8 cellular contexts compared by ENCODE assay signal in genomic region chr3:31288641-31289100, GRCh38.
DNase-seq lines count a peak whose midpoint lies in the region; ATAC-seq and TF ChIP-seq lines count a peak whose summit lies in the region.

No MANE protein-coding gene starts in this region.

- H2AFZ ChIP-seq in GM23248: peak overlapping the region; percentile 29

- H3K9ac ChIP-seq in GM23248 (no peak overlapping the region), endodermal cell (ENCODE audit: extremely low read depth, low read length, poor library complexity, severe bottlenecking) (no peak overlapping the region)

- H3K9me2 ChIP-seq in GM23248 (ENCODE audit: insufficient read depth): no peaks in the 10 kb centered on the region

- H4K20me1 ChIP-seq in GM23248 (ENCODE audit: insufficient read depth): no peaks in the 10 kb centered on the region

- 33 to 35% methylated on average over 8 of the region's 8 CpGs for WGBS in GM23248 (ENCODE audit: low coverage in 1 of 2, low lambda C conversion rate in 2 of 2, missing lambda C conversion rate in 2 of 2), 2 experiments
- WGBS in endodermal cell (ENCODE audit: insufficient coverage in 1 of 2, insufficient read length in 1 of 2), 2 experiments: 34 to 47% methylated on average over 6 to 8 of the region's 8 CpGs

- peaks cover 22% of the 10 kb centered on the region for H3K4me1 Mint-ChIP-seq in T-helper 17 cell
- H3K4me1 Mint-ChIP-seq in endodermal cell: peaks cover 29% of the 10 kb centered on the region
- H3K4me1 Mint-ChIP-seq in neural crest cell: peaks cover 47% of the 10 kb centered on the region

- H3K36me3 ChIP-seq in GM23248 (ENCODE audit: low read depth) (no peaks in the 10 kb centered on the region), endodermal cell (ENCODE audit: control insufficient read depth, insufficient read depth, low read length) (no peaks in the 10 kb centered on the region)

- no peak overlapping the region for H3K4me3 Mint-ChIP-seq in T-helper 17 cell
- no peak overlapping the region for H3K4me3 Mint-ChIP-seq in endodermal cell
- peak overlapping the region; percentile 61 for H3K4me3 Mint-ChIP-seq in neural crest cell

- no peaks in the 10 kb centered on the region for H3K27me3 ChIP-seq in GM23248 (replicated peaks; ENCODE audit: insufficient read depth)
- H3K27me3 ChIP-seq in endodermal cell (ENCODE audit: control insufficient read depth, insufficient read depth, low read length, poor library complexity, severe bottlenecking): no peaks in the 10 kb centered on the region

- TF ChIP-seq CTCF in endodermal cell (conservative IDR thresholded peaks at IDR 0.05) (no peak), neural crest cell (conservative IDR thresholded peaks at IDR 0.05) (no peak)

- H3K4me2 ChIP-seq in GM23248 (ENCODE audit: unreplicated experiment): no peak overlapping the region

- H3K9me3 ChIP-seq in GM23248 (ENCODE audit: low read depth) (no peaks in the 10 kb centered on the region), T-helper 17 cell (ENCODE audit: control insufficient read depth, low read length, poor library complexity, severe bottlenecking) (no peaks in the 10 kb centered on the region), endodermal cell (ENCODE audit: control insufficient read depth, low read length) (no peaks in the 10 kb centered on the region)

- no peaks in the 10 kb centered on the region for H3K79me2 ChIP-seq in GM23248 (ENCODE audit: insufficient read depth)

- peak overlapping the region; percentile 9 for H3K27ac Mint-ChIP-seq in T-helper 17 cell
- H3K27ac Mint-ChIP-seq in endodermal cell: peak overlapping the region; percentile 33
- H3K27ac Mint-ChIP-seq in neural crest cell (ENCODE audit: unreplicated experiment): peak overlapping the region; percentile 94

- DNase-seq in GM23248: peak; percentile 49
- DNase-seq in T-helper 17 cell: no peak
- DNase-seq in endodermal cell: peak; percentile 75
- peak; percentile 36 for DNase-seq in neural crest cell (ENCODE audit: low read depth, low spot score)
- DNase-seq in activated CD8-positive, alpha-beta memory T cell treated with anti-CD3 and anti-CD28 coated beads, Interleukin-2, amount 50 U/mL, for 4 hours: no peak
- no peak for DNase-seq in dedifferentiated amniotic fluid mesenchymal stem cell (ENCODE audit: extremely low spot score)
- no peak for DNase-seq in NCI-H146 (lab: John Stamatoyannopoulos, UW)

- H3K27ac ChIP-seq in GM23248 (no peak overlapping the region), endodermal cell (ENCODE audit: low read depth, low read length) (peak overlapping the region; percentile 35)

- no peak overlapping the region for H3K4me3 ChIP-seq in GM23248
- H3K4me3 ChIP-seq in endodermal cell (ENCODE audit: low read length): no peak overlapping the region

- in situ Hi-C loops in GM23248 (cut with MboI): no loop called here

- H3K36me3 Mint-ChIP-seq in T-helper 17 cell (ENCODE audit: low read depth): no peaks in the 10 kb centered on the region
- no peaks in the 10 kb centered on the region for H3K36me3 Mint-ChIP-seq in endodermal cell (ENCODE audit: low read depth)
- H3K36me3 Mint-ChIP-seq in neural crest cell (ENCODE audit: low read depth): no peaks in the 10 kb centered on the region

- ATAC-seq in T-helper 17 cell (no peak), GM19351 (IDR thresholded peaks at IDR 0.05; ENCODE audit: unreplicated experiment) (no peak)

- peaks cover 5% of the 10 kb centered on the region; the same call in 1 of the 2 replicates for H3K4me1 ChIP-seq in GM23248 (ENCODE audit: insufficient read depth)
- peaks cover 4% of the 10 kb centered on the region for H3K4me1 ChIP-seq in endodermal cell (ENCODE audit: control insufficient read depth, insufficient read depth, low read length)

- 0 out of 2 replicates have a peak, but pooled peaks cover 7% of the 10 kb centered on the region for H3F3A ChIP-seq in GM23248 (ENCODE audit: insufficient read depth)

- H3K27me3 Mint-ChIP-seq in T-helper 17 cell (no peaks in the 10 kb centered on the region), endodermal cell (ENCODE audit: insufficient read depth) (peaks cover 2% of the 10 kb centered on the region), neural crest cell (ENCODE audit: low read depth) (no peaks in the 10 kb centered on the region)

- no peaks in the 10 kb centered on the region for H3K9me3 Mint-ChIP-seq in endodermal cell
- H3K9me3 Mint-ChIP-seq in neural crest cell: peaks cover 3% of the 10 kb centered on the region

Comparison
In these comparisons a context has a peak if more than half of its experiments do, and no peak if none do; other contexts are left out.
1. DNase-seq: peak in GM23248 (single experiment), endodermal cell (single experiment) and neural crest cell (single experiment); none in T-helper 17 cell (0 of 3), activated CD8-positive, alpha-beta memory T cell treated with anti-CD3 and anti-CD28 coated beads, Interleukin-2, amount 50 U/mL, for 4 hours (single experiment), dedifferentiated amniotic fluid mesenchymal stem cell (single experiment) and NCI-H146 (single experiment).
2. H3K27ac Mint-ChIP-seq: peak in every context shown above with its lines; median percentile 94 in neural crest cell; 33 in endodermal cell; 9 in T-helper 17 cell.